ENCODE assay signal across 33 cellular contexts in genomic region chr1:62405247-62405646, GRCh38.
"Had no signal": no experiment of that assay in that cellular context is flagged by ENCODE, and none has a peak within 500 bp of the region (broad histone marks: within the 10 kb centered on the region; RNA-seq: fewer than 3 reads in every experiment).

No MANE protein-coding gene starts in this region.

- H3K4me3 ChIP-seq: adrenal gland, body of pancreas, breast epithelium had no signal

- H3K36me3 ChIP-seq: adrenal gland, brain microvascular endothelial cell, breast epithelium had no signal

- H3K4me1 ChIP-seq: adrenal gland, body of pancreas, breast epithelium had no signal

- H3K9me3 ChIP-seq: adrenal gland, body of pancreas, breast epithelium had no signal

- DNase-seq: activated B cell treated with CpG ODN at 0.5 μM for 24 hours; activated CD4-positive, alpha-beta memory T cell treated with anti-CD3 and anti-CD28 coated beads for 36 hours; activated CD4-positive, alpha-beta T cell treated with anti-CD3 and anti-CD28 coated beads for 4 hours; activated CD4-positive, alpha-beta T cell treated with anti-CD3 and anti-CD28 coated beads, Interleukin-2, amount 10 ng/mL, durations not matched to agents 24 days and 14 days; activated CD4-positive, alpha-beta T cell treated with anti-CD3 and anti-CD28 coated beads, Interleukin-2, amount 50 U/mL, for 1 hour; activated CD4-positive, alpha-beta T cell treated with anti-CD3 and anti-CD28 coated beads, Interleukin-2, amount 50 U/mL, for 4 hours; activated CD4-positive, CD25-positive, alpha-beta regulatory T cell treated with anti-CD3 and anti-CD28 coated beads, Interleukin-2, amount 50 U/mL, for 72 hours; activated CD8-positive, alpha-beta memory T cell treated with anti-CD3 and anti-CD28 coated beads, Interleukin-2, amount 50 U/mL, for 4 hours; activated CD8-positive, alpha-beta T cell treated with anti-CD3 and anti-CD28 coated beads for 36 hours; activated effector memory CD4-positive, alpha-beta T cell treated with anti-CD3 and anti-CD28 coated beads, Interleukin-2, amount 50 U/mL, for 16 hours; activated gamma-delta T cell treated with Interleukin-2 at 50 U/mL for 16 hours; activated naive CD4-positive, alpha-beta T cell; activated naive CD4-positive, alpha-beta T cell treated with anti-CD3 and anti-CD28 coated beads for 36 hours; activated naive CD4-positive, alpha-beta T cell treated with anti-CD3 and anti-CD28 coated beads, Interleukin-2, amount 50 U/mL, for 16 hours; activated naive CD8-positive, alpha-beta T cell treated with anti-CD3 and anti-CD28 coated beads for 36 hours; activated T-cell treated with anti-CD3 and anti-CD28 coated beads for 4 hours; activated T-cell treated with anti-CD3 and anti-CD28 coated beads, Interleukin-2, amount 50 U/mL, for 1 hour; activated T-cell treated with anti-CD3 and anti-CD28 coated beads, Interleukin-2, amount 50 U/mL, for 4 hours; activated T-cell treated with anti-CD3 and anti-CD28 coated beads, Interleukin-2, amount 50 U/mL, for 72 hours; adrenal gland; amniotic stem cell; aorta; body of pancreas; brain microvascular endothelial cell; cerebellar nuclear complex; T-cell; T-helper 17 cell had no signal

- FAIRE-seq: astrocyte, TTC549 had no signal

- ATAC-seq: activated CD8-positive, alpha-beta T cell treated with anti-CD3 and anti-CD28 coated beads for 36 hours; activated naive CD4-positive, alpha-beta T cell treated with anti-CD3 and anti-CD28 coated beads, Interleukin-2, amount 50 U/mL, for 72 hours; activated T-cell treated with anti-CD3 and anti-CD28 coated beads, Interleukin-2, amount 50 U/mL, for 4 hours; activated T-cell treated with anti-CD3 and anti-CD28 coated beads, Interleukin-2, amount 50 U/mL, for 72 hours; activated T-helper 17 cell treated with anti-CD3 and anti-CD28 coated beads, Interleukin-2, amount 50 U/mL, for 72 hours; body of pancreas; T-cell; T-helper 17 cell had no signal

- H3K27me3 ChIP-seq: adrenal gland, body of pancreas, brain microvascular endothelial cell, breast epithelium had no signal

- H3K27ac ChIP-seq: adrenal gland, body of pancreas, brain microvascular endothelial cell, breast epithelium, VCaP had no signal
